Comparison of ENCODE assay signal across 19 cellular contexts in the genomic region with DNA sequence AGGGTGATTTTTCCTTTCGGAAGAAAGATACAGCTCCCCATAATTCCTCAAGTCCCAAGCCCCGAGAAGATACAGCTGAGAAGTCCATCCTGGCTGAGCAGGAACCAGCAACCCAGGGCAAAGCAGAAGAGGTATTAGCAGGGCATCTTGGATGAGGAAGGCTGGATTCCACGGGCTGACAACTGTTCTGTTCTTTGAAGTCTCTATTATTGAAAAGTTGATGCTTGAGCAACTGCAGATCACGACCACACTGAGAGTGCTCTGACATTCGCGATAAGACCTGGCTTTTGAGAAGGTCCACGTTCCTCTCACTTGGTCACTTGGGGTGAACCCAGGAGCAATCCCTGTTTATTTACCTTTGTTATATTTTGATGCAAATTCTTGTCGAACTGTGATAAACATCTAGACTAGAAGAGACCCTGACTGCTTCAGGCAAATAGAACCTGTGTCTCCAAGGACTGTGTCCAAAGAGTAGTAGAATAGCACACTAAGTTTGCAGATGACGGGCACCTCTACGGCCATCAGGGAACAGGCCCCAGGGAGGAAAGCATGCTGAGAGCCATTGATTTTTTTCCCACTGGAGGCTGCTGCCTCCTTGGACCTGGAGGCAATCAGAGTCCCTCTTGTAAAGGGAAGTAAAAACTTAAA.
DNase-seq lines count a peak whose midpoint lies in the region; ATAC-seq, FAIRE-seq and TF ChIP-seq lines count a peak whose summit lies in the region.
"Had no signal": no experiment of that assay in that cellular context is flagged by ENCODE, and none has a peak within 500 bp of the region (broad histone marks: within the 10 kb centered on the region; RNA-seq: fewer than 3 reads in every experiment).

No MANE protein-coding gene starts in this region.

- peaks cover 28% of the 10 kb centered on the region for H3K4me1 Mint-ChIP-seq in astrocyte (ENCODE audit: low read depth, unreplicated experiment)
- peaks cover 21% of the 10 kb centered on the region for H3K4me1 Mint-ChIP-seq in activated CD8-positive, alpha-beta T cell treated with anti-CD3 and anti-CD28 coated beads for 36 hours (ENCODE audit: low read depth)

- H3K27me3 ChIP-seq in HepG2 (ENCODE audit: control insufficient read depth in 1 of 2, insufficient read depth in 2 of 2, low read length in 2 of 2) (no peaks in the 10 kb centered on the region), right lobe of liver (no peaks in the 10 kb centered on the region), astrocyte (ENCODE audit: insufficient read depth, low read length) (no peaks in the 10 kb centered on the region), right atrium auricular region (no peaks in the 10 kb centered on the region)
- H3K27me3 ChIP-seq: SJSA1, upper lobe of right lung had no signal

- TF ChIP-seq EP300 in HepG2 (IDR thresholded peaks at IDR 0.05; ENCODE audit: low read depth in 2 of 2, low read length in 2 of 2), result no peak
- no peak for TF ChIP-seq EP300 in HepG2 (CRISPR knock-in tag; IDR thresholded peaks at IDR 0.05; ENCODE audit: borderline replicate concordance)

- H3K36me3 Mint-ChIP-seq in astrocyte (ENCODE audit: low read depth, unreplicated experiment), result no peaks in the 10 kb centered on the region
- H3K36me3 Mint-ChIP-seq in activated CD8-positive, alpha-beta T cell treated with anti-CD3 and anti-CD28 coated beads for 36 hours (ENCODE audit: low read depth), result no peaks in the 10 kb centered on the region

- H4K20me1 ChIP-seq in HepG2 (ENCODE audit: insufficient read depth, low read length), result no peaks in the 10 kb centered on the region
- H4K20me1 ChIP-seq in astrocyte (ENCODE audit: insufficient read depth, low read length), result no peaks in the 10 kb centered on the region

- TF ChIP-seq POLR2A in HepG2 (IDR thresholded peaks at IDR 0.05; ENCODE audit: insufficient read depth in 1 of 2, low read depth in 2 of 2, low read length in 2 of 2) (no peak), right lobe of liver (IDR thresholded peaks at IDR 0.05) (no peak)

- POLR2A ChIA-PET in HepG2 (lab: Yijun Ruan, JAX), result no interaction called here
- POLR2A ChIA-PET in activated CD8-positive, alpha-beta T cell treated with anti-CD3 and anti-CD28 coated beads for 36 hours (lab: Charles Lee), result interaction anchor here (0.9 kb wide), 1 partner anchor 83 kb away, joined by 3 read pairs; no protein-coding TSS in a partner anchor

- intact Hi-C loops in HepG2 (cut with micrococcal nuclease; ENCODE audit: unreplicated experiment) (no loop called here), right lobe of liver (cut with DNase I) (no loop called here), Right ventricle myocardium inferior (cut with DNase I) (no loop called here)
- intact Hi-C loops in activated CD8-positive, alpha-beta T cell treated with anti-CD3 and anti-CD28 coated beads for 36 hours (cut with micrococcal nuclease), result no loop called here

- H3K27ac ChIP-seq in HepG2 (ENCODE audit: extremely low read length, insufficient read depth, low read length) (no peak overlapping the region), right lobe of liver (no peak overlapping the region), astrocyte (ENCODE audit: low read depth, low read length) (no peak overlapping the region), mesodermal cell (ENCODE audit: low read depth, low read length, severe bottlenecking) (peak overlapping the region; percentile 85), right atrium auricular region (no peak overlapping the region)
- H3K27ac ChIP-seq: SJSA1, upper lobe of right lung had no signal

- no peak overlapping the region for H3K4me3 ChIP-seq in HepG2 (replicated peaks in 1 of 3; ENCODE audit: insufficient read depth in 1 of 3, low read depth in 2 of 3, low read length in 3 of 3)
- no peak overlapping the region for H3K4me3 ChIP-seq in right lobe of liver
- no peak overlapping the region for H3K4me3 ChIP-seq in astrocyte (ENCODE audit: insufficient read depth, low read depth, low read length)
- H3K4me3 ChIP-seq in mesodermal cell (ENCODE audit: extremely low read depth, insufficient read depth, low read length, poor library complexity, severe bottlenecking), result no peak overlapping the region
- no peak overlapping the region for H3K4me3 ChIP-seq in right atrium auricular region
- H3K4me3 ChIP-seq: SJSA1, upper lobe of right lung had no signal

- DNase-seq in HepG2 (ENCODE audit: low spot score) (no peak), right lobe of liver (no peak), astrocyte (ENCODE audit: low read depth) (no peak), right atrium auricular region (ENCODE audit: low spot score) (no peak), Right ventricle myocardium inferior (ENCODE audit: missing footprints) (no peak)
- DNase-seq in activated CD8-positive, alpha-beta T cell treated with anti-CD3 and anti-CD28 coated beads for 36 hours, result no peak
- DNase-seq: activated CD4-positive, alpha-beta T cell treated with anti-CD3 and anti-CD28 coated beads, Interleukin-2, amount 10 ng/mL, durations not matched to agents 24 days and 14 days; activated naive CD4-positive, alpha-beta T cell; activated T-cell treated with anti-CD3 and anti-CD28 coated beads for 4 hours; foreskin melanocyte; MV-4-11; naive thymus-derived CD4-positive, alpha-beta T cell; NCI-H526; stimulated activated naive CD4-positive, alpha-beta T cell treated with Interleukin-2 at 50 U/mL for 16 hours; upper lobe of right lung had no signal

- WGBS in HepG2 (ENCODE audit: low lambda C conversion rate), result 6% methylated on average over 10 of the region's 10 CpGs
- 46% methylated on average over 10 of the region's 10 CpGs for whole genome bisulfite sequencing in right lobe of liver (ENCODE audit: insufficient coverage, low coverage, low lambda C conversion rate, missing lambda C conversion rate)
- 21 to 29% methylated on average over 9 of the region's 10 CpGs for WGBS in mesodermal cell (ENCODE audit: insufficient coverage in 2 of 2), 2 experiments

- ATAC-seq in HepG2, result peak; percentile 39
- ATAC-seq in right lobe of liver, result no peak
- ATAC-seq in HG03432 (IDR thresholded peaks at IDR 0.05; ENCODE audit: unreplicated experiment), result no peak
- no peak for ATAC-seq in Right ventricle myocardium inferior
- no peak for ATAC-seq in activated CD8-positive, alpha-beta T cell treated with anti-CD3 and anti-CD28 coated beads for 36 hours
- ATAC-seq: naive thymus-derived CD4-positive, alpha-beta T cell had no signal

- in situ Hi-C loops in HepG2 (cut with HindIII; ENCODE audit: extremely low pct_ligation_motif_present, low pct_unique_long_range_greater_than_20kb), result no loop called here

- FAIRE-seq in HepG2 (lab: Jason Lieb, UNC), result no peak
- FAIRE-seq in astrocyte (lab: Jason Lieb, UNC), result no peak

- H3K9me3 ChIP-seq in HepG2 (ENCODE audit: low read length) (no peaks in the 10 kb centered on the region), right lobe of liver (no peaks in the 10 kb centered on the region), astrocyte (ENCODE audit: insufficient read depth, low read depth, low read length) (no peaks in the 10 kb centered on the region), mesodermal cell (ENCODE audit: control insufficient read depth, low read length) (no peaks in the 10 kb centered on the region), right atrium auricular region (no peaks in the 10 kb centered on the region)
- H3K9me3 ChIP-seq: SJSA1, upper lobe of right lung had no signal

- H2AFZ ChIP-seq in HepG2 (ENCODE audit: low read length), result no peak overlapping the region
- H2AFZ ChIP-seq in astrocyte (ENCODE audit: low read depth, low read length), result peak overlapping the region; percentile 21

- H3K9ac ChIP-seq in HepG2 (ENCODE audit: insufficient read depth, low read depth, low read length) (no peak overlapping the region), astrocyte (ENCODE audit: low read length) (no peak overlapping the region)

- H3K4me1 ChIP-seq in HepG2 (ENCODE audit: insufficient read depth, low read length) (peaks cover 22% of the 10 kb centered on the region), right lobe of liver (peaks cover 0 to 14% (median 0%) of the 10 kb centered on the region in 4 donors), astrocyte (ENCODE audit: insufficient read depth, low read length) (peaks cover 8% of the 10 kb centered on the region), mesodermal cell (ENCODE audit: control insufficient read depth, insufficient read depth, low read length, poor library complexity, severe bottlenecking) (peaks cover 20% of the 10 kb centered on the region), right atrium auricular region (no peaks in the 10 kb centered on the region)

- peaks cover 8% of the 10 kb centered on the region for H3K9me3 Mint-ChIP-seq in astrocyte (ENCODE audit: unreplicated experiment)
- H3K9me3 Mint-ChIP-seq in activated CD8-positive, alpha-beta T cell treated with anti-CD3 and anti-CD28 coated beads for 36 hours, result peaks cover 4% of the 10 kb centered on the region

- no peaks in the 10 kb centered on the region for H3K36me3 ChIP-seq in HepG2 (replicated peaks in 1 of 2; ENCODE audit: control insufficient read depth in 1 of 2, insufficient read depth in 2 of 2, low read length in 2 of 2)
- H3K36me3 ChIP-seq in right lobe of liver, result no peaks in the 10 kb centered on the region
- H3K36me3 ChIP-seq in astrocyte (ENCODE audit: insufficient read depth, low read length), result no peaks in the 10 kb centered on the region
- H3K36me3 ChIP-seq in mesodermal cell (ENCODE audit: control insufficient read depth, insufficient read depth, low read length), result no peaks in the 10 kb centered on the region
- no peaks in the 10 kb centered on the region for H3K36me3 ChIP-seq in right atrium auricular region
- H3K36me3 ChIP-seq: SJSA1, upper lobe of right lung had no signal

- H3K27ac Mint-ChIP-seq in astrocyte (ENCODE audit: unreplicated experiment), result no peak overlapping the region
- H3K27ac Mint-ChIP-seq in activated CD8-positive, alpha-beta T cell treated with anti-CD3 and anti-CD28 coated beads for 36 hours, result no peak overlapping the region
- H3K27ac Mint-ChIP-seq: activated CD4-positive, alpha-beta T cell treated with anti-CD3 and anti-CD28 coated beads, Interleukin-2, amount 10 ng/mL, durations not matched to agents 24 days and 14 days had no signal

- no peak for TF ChIP-seq RAD21 in HepG2 (CRISPR knock-in tag; IDR thresholded peaks at IDR 0.05)

- no peaks in the 10 kb centered on the region for H3K79me2 ChIP-seq in HepG2 (ENCODE audit: insufficient read depth, low read length)
- H3K79me2 ChIP-seq in astrocyte (ENCODE audit: insufficient read depth, low read length), result no peaks in the 10 kb centered on the region

- H3K4me2 ChIP-seq in HepG2 (ENCODE audit: low read depth, low read length) (peak overlapping the region; percentile 43), astrocyte (ENCODE audit: low read length) (peak overlapping the region; percentile 55)

- H3K4me3 Mint-ChIP-seq in astrocyte (ENCODE audit: unreplicated experiment), result no peak overlapping the region
- H3K4me3 Mint-ChIP-seq in activated CD8-positive, alpha-beta T cell treated with anti-CD3 and anti-CD28 coated beads for 36 hours, result no peak overlapping the region
- H3K4me3 Mint-ChIP-seq: activated CD4-positive, alpha-beta T cell treated with anti-CD3 and anti-CD28 coated beads, Interleukin-2, amount 10 ng/mL, durations not matched to agents 24 days and 14 days; IgD-negative memory B cell; naive thymus-derived CD4-positive, alpha-beta T cell had no signal

- no TSS peak for BruUV-seq in HepG2 (replicated peaks; lab: Mats Ljungman, UMichigan)

- no peaks in the 10 kb centered on the region for H3K27me3 Mint-ChIP-seq in astrocyte (ENCODE audit: low read depth, unreplicated experiment)
- no peaks in the 10 kb centered on the region for H3K27me3 Mint-ChIP-seq in activated CD8-positive, alpha-beta T cell treated with anti-CD3 and anti-CD28 coated beads for 36 hours
- H3K27me3 Mint-ChIP-seq: activated CD4-positive, alpha-beta T cell treated with anti-CD3 and anti-CD28 coated beads, Interleukin-2, amount 10 ng/mL, durations not matched to agents 24 days and 14 days; naive thymus-derived CD4-positive, alpha-beta T cell had no signal

- CTCF ChIA-PET in HepG2 (lab: Yijun Ruan, JAX; ENCODE audit: low intra/inter-chr PET ratio, low total read pairs), result no interaction called here
- CTCF ChIA-PET in activated CD8-positive, alpha-beta T cell treated with anti-CD3 and anti-CD28 coated beads for 36 hours (lab: Charles Lee), result no interaction called here

- TF ChIP-seq CTCF in HepG2 (CRISPR knock-in tag; IDR thresholded peaks at IDR 0.05) (no peak), right lobe of liver (IDR thresholded peaks at IDR 0.05) (no peak), astrocyte (IDR thresholded peaks at IDR 0.05; ENCODE audit: insufficient read depth, low read depth, low read length) (no peak), right atrium auricular region (IDR thresholded peaks at IDR 0.05) (no peak)
- no peak for TF ChIP-seq CTCF in activated CD8-positive, alpha-beta T cell treated with anti-CD3 and anti-CD28 coated beads for 36 hours (IDR thresholded peaks at IDR 0.05)
